In the genomic region with DNA sequence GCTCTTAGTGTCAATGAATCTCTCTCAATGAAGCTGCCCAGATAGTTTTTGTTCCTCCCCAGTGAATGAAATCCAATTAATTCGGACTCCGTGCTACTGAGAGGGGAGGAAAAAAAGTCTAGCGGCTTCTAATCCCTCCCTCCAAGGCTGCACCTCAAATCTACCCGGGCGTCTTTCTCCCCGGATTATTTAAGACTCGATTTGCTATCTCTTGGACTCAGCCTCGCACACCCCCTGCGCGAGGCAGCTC, we compare ENCODE assay signal across 8 cellular contexts. TPM values are rescaled to one million over a fixed set of nuclear protein-coding genes. Genes with fewer than 3 reads are reported as not detected.
DNase-seq lines count a peak whose midpoint lies in the region; ATAC-seq and TF ChIP-seq lines count a peak whose summit lies in the region.

No MANE protein-coding gene starts in this region.

- DNase-seq in HCT116 (ENCODE audit: low read depth, low spot score) (no peak), MCF 10A (ENCODE audit: unreplicated experiment) (no peak)
- no peak for DNase-seq in activated CD4-positive, CD25-positive, alpha-beta regulatory T cell treated with anti-CD3 and anti-CD28 coated beads, Interleukin-2, amount 50 U/mL, for 72 hours

- POLR2A ChIA-PET in HCT116 (lab: Charles Lee): interaction anchor here (0.7 to 3.2 kb wide), 29 partner anchors 12 to 622 kb away, joined by 3 to 17 read pairs (median 4); a partner anchor contains a TSS
- POLR2A ChIA-PET in MCF 10A (lab: Yijun Ruan, JAX): interaction anchor here (0.6 to 10.0 kb wide), 49 partner anchors 10 to 1261 kb away, joined by 3 to 155 read pairs (median 5); a partner anchor contains a TSS

- no peaks in the 10 kb centered on the region for H3K9me3 Mint-ChIP-seq in MCF 10A (ENCODE audit: unreplicated experiment)

- BruUV-seq in HCT116 (replicated peaks; lab: Mats Ljungman, UMichigan): no TSS peak
- no TSS peak for BruUV-seq in MCF 10A (replicated peaks; lab: Mats Ljungman, UMichigan)

- no peaks in the 10 kb centered on the region for H3K9me2 ChIP-seq in HCT116 (ENCODE audit: insufficient read depth)

- no peaks in the 10 kb centered on the region for H3K9me3 ChIP-seq in HCT116 (ENCODE audit: control insufficient read depth in 1 of 2, insufficient read depth in 1 of 2, low read depth in 1 of 2, low read length in 2 of 2)
- no peaks in the 10 kb centered on the region for H3K9me3 ChIP-seq in mucosa of rectum (ENCODE audit: control insufficient read depth in 2 of 2, low read length in 2 of 2)

- peak overlapping the region; percentile 92 for H3K4me2 ChIP-seq in HCT116 (ENCODE audit: low read length)

- intact Hi-C loops in HCT116 (cut with micrococcal nuclease): loop anchor here (1.0 to 5.0 kb wide), 5 partner anchors 109 to 420 kb away; a partner anchor contains a TSS
- intact Hi-C loops in MCF 10A (cut with micrococcal nuclease): loop anchor here (1.0 to 2.0 kb wide), 7 partner anchors 23 to 333 kb away; a partner anchor contains a TSS

- H3K4me3 Mint-ChIP-seq in MCF 10A (ENCODE audit: unreplicated experiment): peak overlapping the region; percentile 82

- ATAC-seq in HCT116 (no peak), GM21717 (IDR thresholded peaks at IDR 0.05; ENCODE audit: unreplicated experiment) (no peak), HG03045 (IDR thresholded peaks at IDR 0.05; ENCODE audit: unreplicated experiment) (no peak), GM19023 (IDR thresholded peaks at IDR 0.05; ENCODE audit: unreplicated experiment) (no peak)

- H3K27ac ChIP-seq in ACC112 (ENCODE audit: low read depth, low read length) (peak overlapping the region; percentile 86), HCT116 (ENCODE audit: low read depth, low read length) (peak overlapping the region; percentile 99), mucosa of rectum (ENCODE audit: low read depth in 2 of 2, low read length in 2 of 2) (peak overlapping the region; percentile 100)

- peaks cover 45% of the 10 kb centered on the region for H3K4me1 Mint-ChIP-seq in MCF 10A (ENCODE audit: insufficient read depth, unreplicated experiment)

- H3K36me3 ChIP-seq in ACC112 (ENCODE audit: insufficient read depth, low read length) (peaks cover 27% of the 10 kb centered on the region), HCT116 (ENCODE audit: control insufficient read depth in 1 of 2, insufficient read depth in 2 of 2, low read length in 2 of 2) (peaks cover 23 to 25% of the 10 kb centered on the region in 2 experiments), mucosa of rectum (ENCODE audit: control insufficient read depth in 2 of 2, insufficient read depth in 2 of 2, low read length in 2 of 2) (peaks cover 9 to 15% of the 10 kb centered on the region in 2 donors)

- H3K27me3 ChIP-seq in ACC112 (ENCODE audit: insufficient read depth, low read length) (no peaks in the 10 kb centered on the region), HCT116 (ENCODE audit: insufficient read depth, low read length) (no peaks in the 10 kb centered on the region), mucosa of rectum (ENCODE audit: control insufficient read depth in 2 of 2, insufficient read depth in 2 of 2, low read length in 2 of 2) (no peaks in the 10 kb centered on the region)

- RAD21 ChIA-PET in HCT116 (lab: Charles Lee; ENCODE audit: low non-redundant PET in 1 of 2, low total read pairs in 2 of 2, uncharacterized antibody in 2 of 2, unreplicated experiment in 2 of 2): no interaction called here

- H3K36me3 Mint-ChIP-seq in MCF 10A (ENCODE audit: insufficient read depth, unreplicated experiment): peaks cover 54% of the 10 kb centered on the region

- TF ChIP-seq CTCF in HCT116 (IDR thresholded peaks at IDR 0.05 in 2 of 3, conservative IDR thresholded peaks at IDR 0.05 in 1 of 3; ENCODE audit: borderline replicate concordance in 1 of 3, insufficient read depth in 1 of 3, low read depth in 2 of 3, low read length in 2 of 3) (no peak), MCF 10A (IDR thresholded peaks at IDR 0.05; ENCODE audit: unreplicated experiment) (no peak)

- peak overlapping the region; percentile 96 for H3K27ac Mint-ChIP-seq in MCF 10A (ENCODE audit: low read depth, unreplicated experiment)

- H3K9ac ChIP-seq in HCT116 (ENCODE audit: low read length) (peak overlapping the region; percentile 82), mucosa of rectum (ENCODE audit: low read depth in 1 of 2, low read length in 2 of 2) (peak overlapping the region; percentile 91 to 94)

- TF ChIP-seq POLR2A in HCT116 (IDR thresholded peaks at IDR 0.05; ENCODE audit: borderline replicate concordance, extremely low read depth, insufficient read depth, insufficient read length): peak; percentile 98

- no peaks in the 10 kb centered on the region for H3K27me3 Mint-ChIP-seq in MCF 10A (ENCODE audit: insufficient read depth, unreplicated experiment)

- H4K20me1 ChIP-seq in HCT116 (ENCODE audit: insufficient read depth): peaks cover 4% of the 10 kb centered on the region; the same call in 1 of the 2 replicates

- H3K4me3 ChIP-seq in ACC112 (ENCODE audit: low read depth, low read length): peak overlapping the region; percentile 93
- H3K4me3 ChIP-seq in HCT116 (replicated peaks in 1 of 2; ENCODE audit: low read depth in 1 of 2, low read length in 2 of 2): peak overlapping the region; percentile 90 to 94
- peak overlapping the region; percentile 96 for H3K4me3 ChIP-seq in mucosa of rectum (ENCODE audit: low read length in 2 of 2)

- TF ChIP-seq RAD21 in HCT116 (IDR thresholded peaks at IDR 0.05; ENCODE audit: low read depth): no peak

- no peak overlapping the region for H2AFZ ChIP-seq in ACC112 (ENCODE audit: low read length, unreplicated experiment)
- no peak overlapping the region for H2AFZ ChIP-seq in HCT116 (ENCODE audit: low read depth, low read length, poor library complexity, severe bottlenecking)

- H3K79me2 ChIP-seq in ACC112 (ENCODE audit: control insufficient read depth, insufficient read depth, low read length, unreplicated experiment) (peaks cover 56% of the 10 kb centered on the region), HCT116 (ENCODE audit: insufficient read depth, low read length) (peaks cover 49% of the 10 kb centered on the region)

- CTCF ChIA-PET in HCT116 (lab: Charles Lee): interaction anchor here (1.3 kb wide), 1 partner anchor 13 kb away, joined by 4 read pairs; no protein-coding TSS in a partner anchor
- CTCF ChIA-PET in MCF 10A (lab: Yijun Ruan, JAX): interaction anchor here (0.7 to 2.4 kb wide), 13 partner anchors 27 to 644 kb away, joined by 3 to 14 read pairs (median 4); a partner anchor contains a TSS

- H3K4me1 ChIP-seq in ACC112 (ENCODE audit: control insufficient read depth, insufficient read depth, low read length, unreplicated experiment) (peaks cover 31% of the 10 kb centered on the region), HCT116 (ENCODE audit: control insufficient read depth in 1 of 2, insufficient read depth in 2 of 2, low read length in 2 of 2) (peaks cover 49 to 62% of the 10 kb centered on the region in 2 experiments), mucosa of rectum (ENCODE audit: control insufficient read depth in 2 of 2, insufficient read depth in 2 of 2, low read length in 2 of 2) (peaks cover 37 to 47% of the 10 kb centered on the region in 2 donors)

TF ChIP-seq in HCT116, 20 proteins besides CTCF, POLR2A, EP300 and RAD21:
- TF ChIP-seq TCF7L2 (IDR thresholded peaks at IDR 0.05; ENCODE audit: borderline replicate concordance, extremely low read depth, insufficient read depth, insufficient read length) (no peak), POLR2AphosphoS5 (IDR thresholded peaks at IDR 0.05; ENCODE audit: low read depth, low read length) (peak; percentile 99), FOSL1 (IDR thresholded peaks at IDR 0.05; ENCODE audit: low read depth) (no peak), EGR1 (IDR thresholded peaks at IDR 0.05; ENCODE audit: low read depth) (no peak), ELF1 (IDR thresholded peaks at IDR 0.05; ENCODE audit: borderline replicate concordance, low read depth) (no peak), EZH2phosphoT487 (IDR thresholded peaks at IDR 0.05; ENCODE audit: borderline replicate concordance) (no peak)
TF ChIP-seq in HCT116: peak in this region for 1.

RNA-seq across cellular contexts. Expression of a gene that starts 0.1 kb away (rescaled TPM):
- total RNA-seq in HCT116 (2021; ENCODE audit: unreplicated experiment) (219 TPM), MCF 10A (2022) (99.9 and 149 TPM in 2 replicates)
- polyA plus RNA-seq in HCT116 (2012): 249 and 297 TPM in 2 replicates
